Comparison of ENCODE assay signal across 8 cellular contexts in the genomic region with DNA sequence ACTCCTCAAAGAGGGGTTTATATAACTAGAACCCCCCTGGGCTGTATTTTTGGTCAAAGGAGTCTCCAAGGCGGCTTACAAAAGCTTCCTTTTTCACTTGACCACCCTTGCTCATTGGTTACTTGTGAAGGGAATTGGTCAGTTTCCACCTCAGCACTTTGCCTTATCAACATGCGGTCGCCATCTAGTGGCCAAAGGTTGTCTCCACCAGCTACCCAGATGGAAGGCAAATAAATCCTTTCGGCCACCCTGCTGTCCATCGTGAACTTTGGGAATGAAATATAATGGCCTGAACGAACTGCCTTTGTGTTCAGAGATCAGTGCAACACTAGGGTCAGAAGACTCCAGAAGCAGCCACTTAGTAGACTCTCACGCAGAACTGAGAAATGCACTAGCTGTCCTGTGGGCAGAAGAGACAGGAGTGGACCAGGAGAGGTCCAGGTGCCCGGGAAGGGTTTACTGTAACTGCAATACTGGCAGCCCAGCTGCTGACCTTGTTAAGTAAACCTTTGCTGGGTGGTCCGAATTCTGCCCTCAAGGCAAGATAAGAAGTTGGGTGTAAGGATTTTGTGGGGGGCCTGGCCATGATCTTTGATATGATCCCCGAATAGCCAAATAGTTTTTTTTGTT.
A peak's percentile ranks its signal among the peaks of the same experiment; 100 is the strongest.
DNase-seq lines count a peak whose midpoint lies in the region; ATAC-seq and TF ChIP-seq lines count a peak whose summit lies in the region.

No MANE protein-coding gene starts in this region.

- H3K4me3 ChIP-seq in ACC112 (ENCODE audit: low read depth, low read length): no peak overlapping the region
- H3K4me3 ChIP-seq in PC-9: no peak overlapping the region

- no TSS peak for BruUV-seq in PC-9 (replicated peaks; lab: Mats Ljungman, UMichigan)

- intact Hi-C loops in PC-9 (cut with micrococcal nuclease; ENCODE audit: unreplicated experiment) (loop anchor here (1.0 to 2.0 kb wide), 3 partner anchors 80 to 216 kb away; a partner anchor contains a TSS), Right ventricle myocardium superior (cut with DNase I) (no loop called here)

- H3K36me3 ChIP-seq in ACC112 (ENCODE audit: insufficient read depth, low read length) (0 out of 2 replicates have a peak, but pooled peaks cover 5% of the 10 kb centered on the region), PC-9 (ENCODE audit: low read depth) (no peaks in the 10 kb centered on the region)

- TF ChIP-seq CTCF in GM12872 (IDR thresholded peaks at IDR 0.05; ENCODE audit: insufficient read depth, low read depth, low read length) (peak; percentile 93), PC-9 (conservative IDR thresholded peaks at IDR 0.05) (peak; percentile 89)

- H3F3A ChIP-seq in PC-9 (ENCODE audit: insufficient read depth, low read depth): no peaks in the 10 kb centered on the region

- peak; percentile 59 for ATAC-seq in HG03097 (IDR thresholded peaks at IDR 0.05; ENCODE audit: low FRiP score, unreplicated experiment)
- ATAC-seq in Right ventricle myocardium superior (ENCODE audit: poor library complexity): peak; percentile 58
- no peak for ATAC-seq in HG02571 (IDR thresholded peaks at IDR 0.05; ENCODE audit: unreplicated experiment)

- H3K79me2 ChIP-seq in ACC112 (ENCODE audit: control insufficient read depth, insufficient read depth, low read length, unreplicated experiment) (no peaks in the 10 kb centered on the region), PC-9 (ENCODE audit: low read depth) (no peaks in the 10 kb centered on the region)

- no peaks in the 10 kb centered on the region for H3K9me3 ChIP-seq in PC-9 (ENCODE audit: insufficient read depth, low read depth)

- no peaks in the 10 kb centered on the region for H3K27me3 ChIP-seq in ACC112 (ENCODE audit: insufficient read depth, low read length)
- no peaks in the 10 kb centered on the region for H3K27me3 ChIP-seq in PC-9 (ENCODE audit: insufficient read depth, low read depth)

- H3K27ac ChIP-seq in ACC112 (ENCODE audit: low read depth, low read length) (no peak overlapping the region), PC-9 (no peak overlapping the region)

- POLR2A ChIA-PET in PC-9 (lab: Charles Lee; ENCODE audit: unreplicated experiment): interaction anchor here (0.5 to 0.7 kb wide), 7 partner anchors 63 to 268 kb away, joined by 3 to 19 read pairs (median 4); no protein-coding TSS in a partner anchor

- H3K9me2 ChIP-seq in PC-9 (ENCODE audit: insufficient read depth): no peaks in the 10 kb centered on the region

- CTCF ChIA-PET in PC-9 (lab: Charles Lee): interaction anchor here (0.6 to 2.2 kb wide), 11 partner anchors 11 to 504 kb away, joined by 3 to 27 read pairs (median 5); a partner anchor contains a TSS

- H3K4me2 ChIP-seq in PC-9: no peak overlapping the region

- DNase-seq in PC-9: peak; percentile 50 to 71
- peak; percentile 43 for DNase-seq in activated naive CD4-positive, alpha-beta T cell treated with anti-CD3 and anti-CD28 coated beads, Interleukin-2, amount 50 U/mL, for 16 hours
- peak; percentile 80 for DNase-seq in Right ventricle myocardium superior
- DNase-seq in pons (ENCODE audit: low spot score): peak; percentile 83

- H4K20me1 ChIP-seq in PC-9 (ENCODE audit: insufficient read depth): no peaks in the 10 kb centered on the region

- peak overlapping the region; percentile 74 for H2AFZ ChIP-seq in ACC112 (ENCODE audit: low read length, unreplicated experiment)
- no peak overlapping the region for H2AFZ ChIP-seq in PC-9

- H3K4me1 ChIP-seq in ACC112 (ENCODE audit: control insufficient read depth, insufficient read depth, low read length, unreplicated experiment): peaks cover 14% of the 10 kb centered on the region
- no peaks in the 10 kb centered on the region for H3K4me1 ChIP-seq in PC-9 (replicated peaks; ENCODE audit: insufficient read depth)
